11 cellular contexts compared by ENCODE assay signal in genomic region chr6:166488701-166489100, GRCh38.
DNase-seq lines count a peak whose midpoint lies in the region; ATAC-seq, FAIRE-seq and TF ChIP-seq lines count a peak whose summit lies in the region.
"Had no signal": no experiment of that assay in that cellular context is flagged by ENCODE, and none has a peak within 500 bp of the region (broad histone marks: within the 10 kb centered on the region; RNA-seq: fewer than 3 reads in every experiment).

No MANE protein-coding gene starts in this region.

- TF ChIP-seq POLR2A in transverse colon (IDR thresholded peaks at IDR 0.05), result no peak

- H3K9ac ChIP-seq in smooth muscle cell (ENCODE audit: low read depth), result no peak overlapping the region

- H3K4me2 ChIP-seq in smooth muscle cell, result no peak overlapping the region

- H3K9me3 ChIP-seq in transverse colon (no peaks in the 10 kb centered on the region), smooth muscle cell (replicated peaks; ENCODE audit: low read depth) (no peaks in the 10 kb centered on the region)
- H3K9me3 ChIP-seq: SJSA1 had no signal

- H3K9me3 Mint-ChIP-seq in activated naive CD4-positive, alpha-beta T cell treated with anti-CD3 and anti-CD28 coated beads, Interleukin-2, amount 50 U/mL, for 24 hours, result no peaks in the 10 kb centered on the region
- H3K9me3 Mint-ChIP-seq in activated naive CD4-positive, alpha-beta T cell treated with anti-CD3 and anti-CD28 coated beads, Interleukin-2, amount 50 U/mL, for 72 hours, result peaks cover 3 to 6% of the 10 kb centered on the region in 2 donors
- H3K9me3 Mint-ChIP-seq in naive thymus-derived CD8-positive, alpha-beta T cell, result peaks cover 0 to 6% (median 0%) of the 10 kb centered on the region in 9 donors

- no peak for DNase-seq in activated naive CD4-positive, alpha-beta T cell treated with anti-CD3 and anti-CD28 coated beads, Interleukin-2, amount 50 U/mL, for 72 hours (ENCODE audit: low spot score in 2 of 2)
- peak in 1 of 10 donors; percentile 47 for DNase-seq in naive thymus-derived CD8-positive, alpha-beta T cell
- DNase-seq in transverse colon (no peak), foreskin fibroblast (no peak), D721Med (ENCODE audit: insufficient read length, low spot score) (no peak), smooth muscle cell (lab: John Stamatoyannopoulos, UW; ENCODE audit: unreplicated experiment) (no peak)
- DNase-seq: NCI-H446 treated with DMSO at 0.1 percent for 48 hours had no signal

- no peak for FAIRE-seq in D721Med (lab: Jason Lieb, UNC)
- FAIRE-seq: keratinocyte had no signal

- H4K20me1 ChIP-seq in smooth muscle cell (ENCODE audit: low read depth), result no peaks in the 10 kb centered on the region

- H3K4me1 Mint-ChIP-seq in activated naive CD4-positive, alpha-beta T cell treated with anti-CD3 and anti-CD28 coated beads, Interleukin-2, amount 50 U/mL, for 24 hours, result peaks cover 24% of the 10 kb centered on the region
- H3K4me1 Mint-ChIP-seq in naive thymus-derived CD8-positive, alpha-beta T cell, result peaks cover 11 to 31% (median 28%) of the 10 kb centered on the region in 4 donors

- H3K79me2 ChIP-seq in smooth muscle cell (ENCODE audit: low read depth), result no peaks in the 10 kb centered on the region

- no peak overlapping the region for H3K4me3 Mint-ChIP-seq in activated naive CD4-positive, alpha-beta T cell treated with anti-CD3 and anti-CD28 coated beads, Interleukin-2, amount 50 U/mL, for 24 hours
- peak overlapping the region in 8 of 10 donors; percentile 66 to 87 (median 78) for H3K4me3 Mint-ChIP-seq in naive thymus-derived CD8-positive, alpha-beta T cell

- no peaks in the 10 kb centered on the region for H3K27me3 Mint-ChIP-seq in activated naive CD4-positive, alpha-beta T cell treated with anti-CD3 and anti-CD28 coated beads, Interleukin-2, amount 50 U/mL, for 24 hours
- H3K27me3 Mint-ChIP-seq in naive thymus-derived CD8-positive, alpha-beta T cell, result no peaks in the 10 kb centered on the region

- no peaks in the 10 kb centered on the region for H3K27me3 ChIP-seq in transverse colon
- H3K27me3 ChIP-seq in smooth muscle cell (ENCODE audit: low read depth), result no peaks in the 10 kb centered on the region
- H3K27me3 ChIP-seq: SJSA1 had no signal

- no peaks in the 10 kb centered on the region for H3F3A ChIP-seq in smooth muscle cell (ENCODE audit: low read depth)

- H3K27ac ChIP-seq in cingulate gyrus (ENCODE audit: low read depth, low read length), result peak overlapping the region; percentile 56
- H3K27ac ChIP-seq in transverse colon, result peak overlapping the region; percentile 50 to 71 (median 58)
- no peak overlapping the region for H3K27ac ChIP-seq in smooth muscle cell (ENCODE audit: low read depth)
- H3K27ac ChIP-seq: SJSA1 had no signal

- in situ Hi-C loops in transverse colon (cut with MboI; ENCODE audit: low pct_ligation_motif_present in 1 of 4, low pct_unique_long_range_greater_than_20kb in 1 of 4, low sequenced_read_pairs in 3 of 4), result no loop called here

- H3K36me3 Mint-ChIP-seq in activated naive CD4-positive, alpha-beta T cell treated with anti-CD3 and anti-CD28 coated beads, Interleukin-2, amount 50 U/mL, for 24 hours, result peaks cover 9% of the 10 kb centered on the region
- H3K36me3 Mint-ChIP-seq in activated naive CD4-positive, alpha-beta T cell treated with anti-CD3 and anti-CD28 coated beads, Interleukin-2, amount 50 U/mL, for 72 hours, result peaks cover 11 to 27% of the 10 kb centered on the region in 2 donors
- peaks cover 0 to 4% (median 4%) of the 10 kb centered on the region in 3 donors for H3K36me3 Mint-ChIP-seq in naive thymus-derived CD8-positive, alpha-beta T cell

- no peak overlapping the region for H3K4me3 ChIP-seq in transverse colon
- no peak overlapping the region for H3K4me3 ChIP-seq in foreskin fibroblast (ENCODE audit: low read depth in 1 of 2, low read length in 2 of 2)
- H3K4me3 ChIP-seq in smooth muscle cell, result no peak overlapping the region
- H3K4me3 ChIP-seq: SJSA1 had no signal

- H3K36me3 ChIP-seq in transverse colon, result no peaks in the 10 kb centered on the region
- no peaks in the 10 kb centered on the region for H3K36me3 ChIP-seq in smooth muscle cell (ENCODE audit: low read depth)
- H3K36me3 ChIP-seq: SJSA1 had no signal

- ATAC-seq in activated naive CD4-positive, alpha-beta T cell treated with anti-CD3 and anti-CD28 coated beads, Interleukin-2, amount 50 U/mL, for 72 hours, result no peak
- ATAC-seq in naive thymus-derived CD8-positive, alpha-beta T cell, result peak in 1 of 2 donors; percentile 2

- TF ChIP-seq EP300 in transverse colon (IDR thresholded peaks at IDR 0.05; ENCODE audit: low read depth), result no peak

- intact Hi-C loops in transverse colon (cut with DNase I; ENCODE audit: low total_unique reads), result loop anchor here (10.0 kb wide), 1 partner anchor 816 kb away; no protein-coding TSS in a partner anchor

- peaks cover 0 to 14% (median 0%) of the 10 kb centered on the region in 4 donors for H3K4me1 ChIP-seq in transverse colon
- no peaks in the 10 kb centered on the region for H3K4me1 ChIP-seq in smooth muscle cell (ENCODE audit: low read depth)
- H3K4me1 ChIP-seq: SJSA1 had no signal

- 91 to 92% methylated on average over 2 to 13 of the region's 13 CpGs for WGBS in transverse colon (ENCODE audit: low coverage in 1 of 2), 2 donors
- 95% methylated on average over 13 of the region's 13 CpGs for WGBS in smooth muscle cell (ENCODE audit: low lambda C conversion rate)

- POLR2A ChIA-PET in naive thymus-derived CD8-positive, alpha-beta T cell (lab: Charles Lee), result interaction anchor here (0.8 to 3.8 kb wide), 12 partner anchors 11 to 468 kb away, joined by 3 to 19 read pairs (median 6); partner anchors contain the start of genes RNASET2, RPS6KA2 and SFT2D1

- no peak overlapping the region for H2AFZ ChIP-seq in smooth muscle cell (ENCODE audit: low read depth)

- TF ChIP-seq CTCF in transverse colon (IDR thresholded peaks at IDR 0.05), result no peak
- no peak for TF ChIP-seq CTCF in foreskin fibroblast (IDR thresholded peaks at IDR 0.05; ENCODE audit: low read depth, low read length)
- TF ChIP-seq CTCF in D721Med (IDR thresholded peaks at IDR 0.05; ENCODE audit: insufficient read depth, missing control alignments), result no peak
- no peak for TF ChIP-seq CTCF in smooth muscle cell (IDR thresholded peaks at IDR 0.05; ENCODE audit: borderline replicate concordance, insufficient read depth, poor library complexity, severe bottlenecking)

- H3K27ac Mint-ChIP-seq in activated naive CD4-positive, alpha-beta T cell treated with anti-CD3 and anti-CD28 coated beads, Interleukin-2, amount 50 U/mL, for 24 hours, result peak overlapping the region; percentile 99
- peak overlapping the region in 1 of 2 donors; percentile 84 for H3K27ac Mint-ChIP-seq in activated naive CD4-positive, alpha-beta T cell treated with anti-CD3 and anti-CD28 coated beads, Interleukin-2, amount 50 U/mL, for 72 hours
- H3K27ac Mint-ChIP-seq in naive thymus-derived CD8-positive, alpha-beta T cell, result peak overlapping the region; percentile 83 to 100 (median 97)
